1 cellular context compared by ENCODE assay signal in the genomic region with DNA sequence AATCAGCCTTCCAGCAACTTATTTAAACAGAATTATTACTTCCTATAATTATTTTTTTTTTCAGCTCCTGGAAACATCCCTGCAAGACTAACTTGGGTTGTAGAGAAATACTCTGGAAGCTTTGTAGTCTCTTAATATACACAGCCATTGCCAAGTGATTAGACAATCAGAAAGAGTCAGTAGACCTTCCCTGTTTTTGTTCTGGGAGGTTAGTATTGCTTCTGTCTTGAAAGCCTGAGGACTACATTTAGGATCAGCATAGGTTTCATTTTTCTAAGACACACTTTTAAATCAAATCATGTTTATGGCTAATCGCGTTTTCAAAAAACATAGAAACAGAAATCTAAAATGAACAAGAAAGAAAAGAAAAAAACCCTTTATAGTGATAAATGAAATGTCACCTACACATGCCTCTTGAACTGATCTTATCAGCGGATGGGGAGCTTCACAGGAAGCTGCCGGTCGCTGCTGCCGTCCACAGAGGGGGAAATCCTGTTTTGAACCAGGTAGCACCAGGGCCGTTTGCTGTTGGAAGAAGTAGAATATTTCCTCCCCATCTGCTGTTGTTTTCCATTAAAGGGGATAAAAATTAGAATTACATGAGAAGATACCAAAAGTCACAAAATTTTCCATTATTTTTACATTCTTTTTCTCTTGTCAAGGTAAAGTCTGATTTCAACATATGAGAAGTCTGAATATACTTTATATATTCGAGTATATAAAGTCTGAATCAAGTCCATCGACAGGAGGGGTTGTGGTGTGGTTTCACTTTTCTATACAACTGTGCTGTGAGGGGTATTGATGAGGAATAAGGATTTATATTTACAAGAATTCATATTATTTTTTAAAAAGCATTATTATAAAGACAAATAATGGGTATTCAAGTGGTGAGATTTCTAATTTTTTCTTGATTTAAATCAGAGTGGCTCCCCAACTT.
A peak's percentile ranks its signal among the peaks of the same experiment; 100 is the strongest.
TF ChIP-seq lines count a peak whose summit lies in the region.

No MANE protein-coding gene starts in this region.

TF ChIP-seq in K562, 482 proteins besides CTCF, POLR2A, EP300 and RAD21 (continued from another document):
- TF ChIP-seq ZNF639 (CRISPR knock-in tag; conservative IDR thresholded peaks at IDR 0.05 in 1 of 2, IDR thresholded peaks at IDR 0.05 in 1 of 2), result no peak
- no peak for TF ChIP-seq HMGN3 (IDR thresholded peaks at IDR 0.05; ENCODE audit: borderline replicate concordance, extremely low read depth, insufficient read length, low read depth, low read length)
- no peak for TF ChIP-seq TEAD4 (IDR thresholded peaks at IDR 0.05; ENCODE audit: low read length)
- TF ChIP-seq TEAD4 (CRISPR knock-in tag; IDR thresholded peaks at IDR 0.05; ENCODE audit: borderline replicate concordance), result no peak
- TF ChIP-seq ZEB2 (IDR thresholded peaks at IDR 0.05), result peak; percentile 47; the same call in 1 of the 2 replicates
- no peak for TF ChIP-seq NFATC3 (IDR thresholded peaks at IDR 0.05)
- TF ChIP-seq COPS2 (conservative IDR thresholded peaks at IDR 0.05), result no peak
- no peak for TF ChIP-seq WHSC1 (IDR thresholded peaks at IDR 0.05; ENCODE audit: low read length)
- no peak for TF ChIP-seq ARID1B (IDR thresholded peaks at IDR 0.05)
- no peak for TF ChIP-seq ZNF217 (CRISPR knock-in tag; IDR thresholded peaks at IDR 0.05)
- no peak for TF ChIP-seq LARP7 (IDR thresholded peaks at IDR 0.05)
- TF ChIP-seq CTBP1 (IDR thresholded peaks at IDR 0.05; ENCODE audit: borderline replicate concordance), result peak; percentile 12; the same call in 1 of the 2 replicates
- TF ChIP-seq, protein P1, sequence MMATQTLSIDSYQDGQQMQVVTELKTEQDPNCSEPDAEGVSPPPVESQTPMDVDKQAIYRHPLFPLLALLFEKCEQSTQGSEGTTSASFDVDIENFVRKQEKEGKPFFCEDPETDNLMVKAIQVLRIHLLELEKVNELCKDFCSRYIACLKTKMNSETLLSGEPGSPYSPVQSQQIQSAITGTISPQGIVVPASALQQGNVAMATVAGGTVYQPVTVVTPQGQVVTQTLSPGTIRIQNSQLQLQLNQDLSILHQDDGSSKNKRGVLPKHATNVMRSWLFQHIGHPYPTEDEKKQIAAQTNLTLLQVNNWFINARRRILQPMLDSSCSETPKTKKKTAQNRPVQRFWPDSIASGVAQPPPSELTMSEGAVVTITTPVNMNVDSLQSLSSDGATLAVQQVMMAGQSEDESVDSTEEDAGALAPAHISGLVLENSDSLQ (IDR thresholded peaks at IDR 0.05), result peak; percentile 32; the same call in 1 of the 2 replicates
- TF ChIP-seq RB1 (IDR thresholded peaks at IDR 0.05; ENCODE audit: low read depth), result no peak
- TF ChIP-seq RREB1 (CRISPR knock-in tag; IDR thresholded peaks at IDR 0.05), result no peak
- TF ChIP-seq MEIS2 (IDR thresholded peaks at IDR 0.05; ENCODE audit: partially characterized antibody), result peak; percentile 84
- TF ChIP-seq, protein P2, sequence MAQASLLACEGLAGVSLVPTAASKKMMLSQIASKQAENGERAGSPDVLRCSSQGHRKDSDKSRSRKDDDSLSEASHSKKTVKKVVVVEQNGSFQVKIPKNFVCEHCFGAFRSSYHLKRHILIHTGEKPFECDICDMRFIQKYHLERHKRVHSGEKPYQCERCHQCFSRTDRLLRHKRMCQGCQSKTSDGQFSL (CRISPR knock-in tag; IDR thresholded peaks at IDR 0.05), result no peak
- TF ChIP-seq, protein P2 (tag; IDR thresholded peaks at IDR 0.05), result no peak
- no peak for TF ChIP-seq MYNN (IDR thresholded peaks at IDR 0.05)
- no peak for TF ChIP-seq MYNN (CRISPR knock-in tag; IDR thresholded peaks at IDR 0.05)
- no peak for TF ChIP-seq MAFG (tag; conservative IDR thresholded peaks at IDR 0.05)
- no peak for TF ChIP-seq BDP1 (IDR thresholded peaks at IDR 0.05; ENCODE audit: insufficient read depth, insufficient read length)
- TF ChIP-seq GTF2E2 (tag; IDR thresholded peaks at IDR 0.05), result no peak
- TF ChIP-seq, protein P3, sequence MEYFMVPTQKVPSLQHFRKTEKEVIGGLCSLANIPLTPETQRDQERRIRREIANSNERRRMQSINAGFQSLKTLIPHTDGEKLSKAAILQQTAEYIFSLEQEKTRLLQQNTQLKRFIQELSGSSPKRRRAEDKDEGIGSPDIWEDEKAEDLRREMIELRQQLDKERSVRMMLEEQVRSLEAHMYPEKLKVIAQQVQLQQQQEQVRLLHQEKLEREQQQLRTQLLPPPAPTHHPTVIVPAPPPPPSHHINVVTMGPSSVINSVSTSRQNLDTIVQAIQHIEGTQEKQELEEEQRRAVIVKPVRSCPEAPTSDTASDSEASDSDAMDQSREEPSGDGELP (CRISPR knock-in tag; IDR thresholded peaks at IDR 0.05; ENCODE audit: borderline replicate concordance), result no peak
- TF ChIP-seq SRSF3 (IDR thresholded peaks at IDR 0.05; ENCODE audit: insufficient read depth, low read length), result no peak
